Comparison of ENCODE assay signal across 10 cellular contexts in the genomic region with DNA sequence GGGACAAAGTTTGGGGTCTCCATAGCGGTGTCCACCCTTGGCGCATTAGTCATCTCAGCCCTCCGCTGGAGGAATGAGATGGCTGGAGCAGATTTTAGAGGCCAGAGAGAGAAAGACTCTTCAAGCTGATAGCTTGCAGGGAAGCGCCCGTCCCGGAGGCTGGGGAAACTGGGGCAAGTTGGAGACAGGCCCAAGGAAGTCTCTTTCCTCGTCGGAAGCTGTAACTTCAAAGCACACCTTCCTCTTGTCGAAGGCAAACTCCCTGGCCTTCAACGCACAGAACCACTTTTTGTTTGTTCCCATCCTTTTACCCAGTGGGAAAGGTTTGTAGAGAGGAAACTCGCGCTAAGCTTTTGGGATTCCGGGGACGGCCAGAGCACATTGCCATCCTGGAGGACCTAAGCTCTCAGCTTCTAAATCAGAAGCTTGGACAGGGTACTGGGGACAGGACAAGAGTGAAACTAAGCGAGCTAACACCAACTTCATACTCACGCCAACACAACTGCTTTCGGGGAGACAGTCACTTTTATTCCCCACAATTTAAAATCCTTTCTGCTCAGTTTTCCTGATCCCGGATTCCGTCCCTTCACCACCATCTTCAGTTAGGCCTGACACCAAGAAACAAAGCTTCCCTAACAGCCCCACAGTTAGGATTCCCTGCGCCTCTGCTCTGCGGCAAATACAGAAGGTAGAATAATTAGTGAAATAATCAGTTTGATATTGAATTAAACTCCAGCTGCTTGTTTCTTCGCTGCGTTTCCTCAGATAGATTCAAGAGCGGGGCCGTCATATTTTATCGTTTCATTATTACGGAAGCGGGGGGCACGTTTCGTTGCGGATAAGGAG. TPM values are rescaled to one million over a fixed set of nuclear protein-coding genes. Genes with fewer than 3 reads are reported as not detected.
DNase-seq lines count a peak whose midpoint lies in the region; ATAC-seq and TF ChIP-seq lines count a peak whose summit lies in the region.
"Had no signal": no experiment of that assay in that cellular context is flagged by ENCODE, and none has a peak within 500 bp of the region (broad histone marks: within the 10 kb centered on the region; RNA-seq: fewer than 3 reads in every experiment).

No MANE protein-coding gene starts in this region.

- no peak for ATAC-seq in activated T-cell treated with anti-CD3 and anti-CD28 coated beads, Interleukin-2, amount 50 U/mL, for 4 hours
- ATAC-seq in HG02981 (IDR thresholded peaks at IDR 0.05; ENCODE audit: unreplicated experiment), result no peak

- no peak overlapping the region for H3K27ac ChIP-seq in stomach
- H3K27ac ChIP-seq: BLaER1, Peyer's patch had no signal

- no peaks in the 10 kb centered on the region for H3K9me3 ChIP-seq in stomach
- H3K9me3 ChIP-seq: Peyer's patch had no signal

- H3K36me3 ChIP-seq in stomach, result no peaks in the 10 kb centered on the region
- H3K36me3 ChIP-seq: BLaER1, Peyer's patch had no signal

- TF ChIP-seq EP300 in stomach (IDR thresholded peaks at IDR 0.05), result no peak

- H3K27me3 Mint-ChIP-seq in activated T-cell treated with anti-CD3 and anti-CD28 coated beads, Interleukin-2, amount 50 U/mL, for 4 hours (ENCODE audit: low read depth), result peaks cover 69% of the 10 kb centered on the region

- no peaks in the 10 kb centered on the region for H3K9me3 Mint-ChIP-seq in activated T-cell treated with anti-CD3 and anti-CD28 coated beads, Interleukin-2, amount 50 U/mL, for 4 hours

- peak overlapping the region in 3 of 4 donors; percentile 11 to 28 (median 17) for H3K4me3 ChIP-seq in stomach

- peaks cover 32 to 46% (median 37%) of the 10 kb centered on the region in 4 donors for H3K4me1 ChIP-seq in stomach
- H3K4me1 ChIP-seq: BLaER1 had no signal

- TF ChIP-seq CTCF in stomach (IDR thresholded peaks at IDR 0.05), result no peak

- WGBS in stomach, 5 donors, result 6 to 10% (median 6%) methylated on average over 31 of the region's 31 CpGs

- intact Hi-C loops in stomach (cut with DNase I; ENCODE audit: low total_unique reads), result no loop called here

- TF ChIP-seq POLR2A in stomach (IDR thresholded peaks at IDR 0.05), result no peak

- no peak for DNase-seq in activated T-cell treated with anti-CD3 and anti-CD28 coated beads, Interleukin-2, amount 50 U/mL, for 4 hours
- DNase-seq in activated T-cell treated with anti-CD3 and anti-CD28 coated beads for 4 hours (no peak), iPS-NIHi11 (ENCODE audit: low spot score) (peak; percentile 40), stomach (no peak), DMS 273 (lab: John Stamatoyannopoulos, UW; ENCODE audit: unreplicated experiment) (no peak), NCI-H2029 treated with DMSO at 0.1 percent for 48 hours (lab: John Stamatoyannopoulos, UW) (no peak)
- peak; percentile 31 for DNase-seq in activated T-cell treated with anti-CD3 and anti-CD28 coated beads, Interleukin-2, amount 50 U/mL, for 48 hours

- peaks cover 34% of the 10 kb centered on the region for H3K4me1 Mint-ChIP-seq in activated T-cell treated with anti-CD3 and anti-CD28 coated beads, Interleukin-2, amount 50 U/mL, for 4 hours (ENCODE audit: low read depth)

- peak overlapping the region; percentile 83 for H3K4me3 Mint-ChIP-seq in activated T-cell treated with anti-CD3 and anti-CD28 coated beads, Interleukin-2, amount 50 U/mL, for 4 hours

- peaks cover 36 to 100% (median 83%) of the 10 kb centered on the region in 3 donors for H3K27me3 ChIP-seq in stomach

- no peaks in the 10 kb centered on the region for H3K36me3 Mint-ChIP-seq in activated T-cell treated with anti-CD3 and anti-CD28 coated beads, Interleukin-2, amount 50 U/mL, for 4 hours (ENCODE audit: insufficient read depth)

RNA-seq across cellular contexts. Expression of a gene that starts 1.1 kb away (rescaled TPM):
- 1 to 10 TPM; 2.7 to 7.3 (median 6.1) TPM for total RNA-seq in activated T-cell treated with anti-CD3 and anti-CD28 coated beads, Interleukin-2, amount 50 U/mL, for 4 hours
- total RNA-seq in stomach, result under 1 TPM in 2 of 5 donors, not detected in 3; 0.55 to 0.58 TPM
- under 1 TPM in 2 of 3 donors, not detected in 1; 0.10 to 0.12 TPM for polyA plus RNA-seq in stomach

Comparison
In these comparisons a context has a peak if more than half of its experiments do, and no peak if none do; other contexts are left out.
1. DNase-seq: peak in activated T-cell treated with anti-CD3 and anti-CD28 coated beads, Interleukin-2, amount 50 U/mL, for 48 hours (2 of 2) and iPS-NIHi11 (single experiment); none in activated T-cell treated with anti-CD3 and anti-CD28 coated beads, Interleukin-2, amount 50 U/mL, for 4 hours (single experiment), activated T-cell treated with anti-CD3 and anti-CD28 coated beads for 4 hours (single experiment), stomach (single experiment), DMS 273 (single experiment) and NCI-H2029 treated with DMSO at 0.1 percent for 48 hours (single experiment).